In genomic region chr13:24709186-24709913, GRCh38 we compare ENCODE assay signal across 9 cellular contexts. TPM values are rescaled to one million over a fixed set of nuclear protein-coding genes. Genes with fewer than 3 reads are reported as not detected.
A peak's percentile ranks its signal among the peaks of the same experiment; 100 is the strongest.
DNase-seq lines count a peak whose midpoint lies in the region; ATAC-seq and TF ChIP-seq lines count a peak whose summit lies in the region.
"Had no signal": no experiment of that assay in that cellular context is flagged by ENCODE, and none has a peak within 500 bp of the region (broad histone marks: within the 10 kb centered on the region; RNA-seq: fewer than 3 reads in every experiment).

No MANE protein-coding gene starts in this region.

- intact Hi-C loops in Right ventricle myocardium superior (cut with DNase I): no loop called here

- no peaks in the 10 kb centered on the region for H3K9me3 ChIP-seq in suprapubic skin

- no peak for TF ChIP-seq POLR2A in suprapubic skin (IDR thresholded peaks at IDR 0.05)

- H3K4me3 ChIP-seq in suprapubic skin: no peak overlapping the region

- H3K27me3 ChIP-seq in suprapubic skin: no peaks in the 10 kb centered on the region

- 71% methylated on average over 16 of the region's 18 CpGs for WGBS in suprapubic skin

- no peak overlapping the region for H3K27ac ChIP-seq in suprapubic skin

- no peaks in the 10 kb centered on the region for H3K4me1 ChIP-seq in suprapubic skin

- H3K36me3 ChIP-seq in suprapubic skin: no peaks in the 10 kb centered on the region

- no peak for TF ChIP-seq CTCF in suprapubic skin (IDR thresholded peaks at IDR 0.05)

- peak; percentile 36 for DNase-seq in activated T-cell treated with anti-CD3 and anti-CD28 coated beads for 24 hours (ENCODE audit: low read depth)
- DNase-seq in stimulated activated CD4-positive, alpha-beta T cell treated with anti-CD3 and anti-CD28 coated beads, Interleukin-2, amount 100 ng/mL, for 48 hours: peak; percentile 30 to 44
- no peak for DNase-seq in NCI-H2081 (lab: John Stamatoyannopoulos, UW)
- DNase-seq in Right ventricle myocardium superior: no peak
- no peak for DNase-seq in AML-193 (lab: John Stamatoyannopoulos, UW)
- DNase-seq in suprapubic skin (ENCODE audit: low spot score in 2 of 2): no peak

- ATAC-seq in GM19025 (IDR thresholded peaks at IDR 0.05; ENCODE audit: low read depth, unreplicated experiment) (peak; percentile 77), HG03460 (IDR thresholded peaks at IDR 0.05; ENCODE audit: unreplicated experiment) (peak; percentile 93), Right ventricle myocardium superior (ENCODE audit: poor library complexity) (no peak)

- TF ChIP-seq EP300 in suprapubic skin (IDR thresholded peaks at IDR 0.05): no peak

RNA-seq across cellular contexts. Expression of gene ATP12A, which starts 29.1 kb away (rescaled TPM):
- total RNA-seq in Right ventricle myocardium superior (not detected), suprapubic skin (10 to 100 TPM in 1 of 4 donors, 1 to 10 TPM in 2, under 1 TPM in 1; 0.24 to 21.6 (median 5.6) TPM)
- total RNA-seq: endothelial cell of umbilical vein had no signal

RNA-seq across cellular contexts. Expression of gene RNF17, which starts 54.6 kb away (rescaled TPM):
- total RNA-seq in Right ventricle myocardium superior (not detected), suprapubic skin (not detected)
- total RNA-seq: endothelial cell of umbilical vein had no signal

Comparison
In these comparisons a context has a peak if more than half of its experiments do, and no peak if none do; other contexts are left out.
1. DNase-seq: peak in activated T-cell treated with anti-CD3 and anti-CD28 coated beads for 24 hours (single experiment) and stimulated activated CD4-positive, alpha-beta T cell treated with anti-CD3 and anti-CD28 coated beads, Interleukin-2, amount 100 ng/mL, for 48 hours (2 of 2); none in NCI-H2081 (0 of 2), Right ventricle myocardium superior (single experiment), AML-193 (0 of 2) and suprapubic skin (0 of 2).